ENCODE assay signal across 26 cellular contexts in the genomic region with DNA sequence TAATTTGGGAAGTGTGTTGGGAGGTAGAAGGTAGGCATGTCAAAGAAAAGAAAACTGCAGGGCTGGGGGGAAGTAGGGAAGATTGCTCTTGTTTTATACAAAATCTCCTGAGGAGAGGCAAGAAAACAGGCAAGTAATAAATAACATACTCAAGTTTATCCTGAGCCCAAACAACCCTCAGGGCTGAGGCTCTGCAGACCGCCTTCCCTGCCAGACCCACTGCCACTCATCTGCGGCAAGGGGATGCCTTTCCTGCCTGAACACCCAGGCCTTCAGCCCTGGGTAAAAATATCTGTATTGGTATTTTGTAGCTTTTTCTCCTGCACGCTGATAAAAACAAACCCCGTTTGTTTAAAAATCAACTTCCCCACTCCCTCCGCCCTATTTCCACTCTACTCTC.
A peak's percentile ranks its signal among the peaks of the same experiment; 100 is the strongest.
DNase-seq lines count a peak whose midpoint lies in the region; ATAC-seq, FAIRE-seq and TF ChIP-seq lines count a peak whose summit lies in the region.
"Had no signal": no experiment of that assay in that cellular context is flagged by ENCODE, and none has a peak within 500 bp of the region (broad histone marks: within the 10 kb centered on the region; RNA-seq: fewer than 3 reads in every experiment).

No MANE protein-coding gene starts in this region.

- H3K4me3 Mint-ChIP-seq in effector memory CD8-positive, alpha-beta T cell = no peak overlapping the region
- H3K4me3 Mint-ChIP-seq: activated CD4-positive, alpha-beta memory T cell treated with anti-CD3 and anti-CD28 coated beads, Interleukin-2, amount 10 ng/mL, durations not matched to agents 7 days and 5 days; B cell; HFFc6; stimulated activated memory B cell treated with anti-CD40 and anti-IgM and Interleukin-4, amounts not matched to agents 10 μg/mL and 1 μg/mL and 100 μg/mL, for 72 hours; T-helper 2 cell treated with Interferon-gamma antibody and Interleukin-4, amounts not matched to agents 5 μg/mL and 100 μg/mL, for 36 hours; WTC11 had no signal

- H3K4ac ChIP-seq in mesendoderm (ENCODE audit: low read depth, low read length) = no peak overlapping the region

- no peak overlapping the region for H3K23ac ChIP-seq in mesendoderm (ENCODE audit: low read length)

- no peaks in the 10 kb centered on the region for H3K9me3 Mint-ChIP-seq in effector memory CD8-positive, alpha-beta T cell
- H3K9me3 Mint-ChIP-seq: activated CD4-positive, alpha-beta memory T cell treated with anti-CD3 and anti-CD28 coated beads, Interleukin-2, amount 10 ng/mL, durations not matched to agents 7 days and 5 days; stimulated activated memory B cell treated with anti-CD40 and anti-IgM and Interleukin-4, amounts not matched to agents 10 μg/mL and 1 μg/mL and 100 μg/mL, for 72 hours; T-helper 2 cell treated with Interferon-gamma antibody and Interleukin-4, amounts not matched to agents 5 μg/mL and 100 μg/mL, for 36 hours; WTC11 had no signal

- H3K27me3 ChIP-seq in cardiac muscle cell (no peaks in the 10 kb centered on the region), left ventricle myocardium inferior (ENCODE audit: low read depth) (no peaks in the 10 kb centered on the region), mesendoderm (ENCODE audit: insufficient read depth, low read length, poor library complexity) (no peaks in the 10 kb centered on the region), psoas muscle (ENCODE audit: insufficient read depth in 3 of 3, low read length in 2 of 3) (no peaks in the 10 kb centered on the region), right lobe of liver (no peaks in the 10 kb centered on the region)
- H3K27me3 ChIP-seq: adrenal gland, thyroid gland had no signal

- H2BK15ac ChIP-seq in mesendoderm (replicated peaks; ENCODE audit: low read depth) = no peak overlapping the region

- ATAC-seq in psoas muscle (no peak), right lobe of liver (no peak)
- ATAC-seq in effector memory CD8-positive, alpha-beta T cell (replicated peaks) = no peak
- ATAC-seq: HepG2; left lobe of liver; mucosa of descending colon; stimulated activated memory B cell treated with anti-CD40 and anti-IgM and Interleukin-4, amounts not matched to agents 10 μg/mL and 1 μg/mL and 100 μg/mL, for 72 hours had no signal

- DNase-seq in cardiac muscle cell (ENCODE audit: low read depth in 1 of 2, low spot score in 1 of 2) = no peak
- no peak for DNase-seq in left ventricle myocardium inferior
- DNase-seq in mesendoderm = no peak
- DNase-seq in psoas muscle = no peak
- DNase-seq in effector memory CD8-positive, alpha-beta T cell = no peak
- no peak for DNase-seq in NCI-H2196 treated with DMSO at 0.1 percent for 48 hours (lab: John Stamatoyannopoulos, UW; ENCODE audit: unreplicated experiment)
- DNase-seq in GM12891 (ENCODE audit: insufficient read length, low spot score) = no peak
- no peak for DNase-seq in right lobe of liver
- DNase-seq: activated CD4-positive, alpha-beta memory T cell treated with anti-CD3 and anti-CD28 coated beads, Interleukin-2, amount 10 ng/mL, durations not matched to agents 7 days and 5 days; adrenal gland; central memory CD4-positive, alpha-beta T cell; erythroblast; HFFc6; mucosa of descending colon; NCI-H526 had no signal

- H3K36me3 Mint-ChIP-seq in effector memory CD8-positive, alpha-beta T cell (ENCODE audit: insufficient read depth) = no peaks in the 10 kb centered on the region
- H3K36me3 Mint-ChIP-seq: stimulated activated memory B cell treated with anti-CD40 and anti-IgM and Interleukin-4, amounts not matched to agents 10 μg/mL and 1 μg/mL and 100 μg/mL, for 72 hours; WTC11 had no signal

- intact Hi-C loops in left ventricle myocardium inferior (cut with micrococcal nuclease) (no loop called here), psoas muscle (cut with DNase I) (loop anchor here (5.0 kb wide), 2 partner anchors 35 to 100 kb away; no protein-coding TSS in a partner anchor), right lobe of liver (cut with DNase I) (no loop called here)

- peaks cover 13 to 37% of the 10 kb centered on the region in 2 donors for H3K27me3 Mint-ChIP-seq in effector memory CD8-positive, alpha-beta T cell

- H3K4me1 ChIP-seq in cardiac muscle cell (ENCODE audit: low read depth) = peaks cover 39% of the 10 kb centered on the region
- H3K4me1 ChIP-seq in left ventricle myocardium inferior = peaks cover 14% of the 10 kb centered on the region
- peaks cover 3% of the 10 kb centered on the region for H3K4me1 ChIP-seq in mesendoderm (ENCODE audit: control insufficient read depth, low read depth, low read length)
- peaks cover 38% of the 10 kb centered on the region for H3K4me1 ChIP-seq in psoas muscle
- H3K4me1 ChIP-seq in right lobe of liver = no peaks in the 10 kb centered on the region
- H3K4me1 ChIP-seq: adrenal gland, Caco-2 had no signal

- 100% methylated on average over 2 of the region's 5 CpGs for WGBS in mesendoderm (ENCODE audit: extremely low coverage, insufficient coverage, low lambda C conversion rate)
- 90 to 93% (median 91%) methylated on average over 5 of the region's 5 CpGs for WGBS in psoas muscle, 3 donors
- 71% methylated on average over 5 of the region's 5 CpGs for WGBS in right lobe of liver (ENCODE audit: insufficient coverage, low coverage, low lambda C conversion rate, missing lambda C conversion rate)

- H2BK120ac ChIP-seq in mesendoderm (ENCODE audit: low read depth, low read length) = no peak overlapping the region

- no peaks in the 10 kb centered on the region for H3K79me2 ChIP-seq in mesendoderm (ENCODE audit: control insufficient read depth, insufficient read depth, low read length)

- H3K4me2 ChIP-seq in mesendoderm (ENCODE audit: low read length) = no peak overlapping the region

- peak overlapping the region; percentile 14 for H3K18ac ChIP-seq in mesendoderm (ENCODE audit: low read length)

- no peaks in the 10 kb centered on the region for H3K4me1 Mint-ChIP-seq in effector memory CD8-positive, alpha-beta T cell (ENCODE audit: low read depth in 2 of 2)
- H3K4me1 Mint-ChIP-seq: activated CD4-positive, alpha-beta memory T cell treated with anti-CD3 and anti-CD28 coated beads, Interleukin-2, amount 10 ng/mL, durations not matched to agents 7 days and 5 days; B cell; stimulated activated memory B cell treated with anti-CD40 and anti-IgM and Interleukin-4, amounts not matched to agents 10 μg/mL and 1 μg/mL and 100 μg/mL, for 72 hours had no signal

- H3K4me3 ChIP-seq in cardiac muscle cell (no peak overlapping the region), left ventricle myocardium inferior (no peak overlapping the region), mesendoderm (ENCODE audit: low read length) (no peak overlapping the region), psoas muscle (no peak overlapping the region), right lobe of liver (no peak overlapping the region)
- H3K4me3 ChIP-seq: adrenal gland, mucosa of descending colon, SK-N-MC, thyroid gland had no signal

- TF ChIP-seq CTCF in cardiac muscle cell (IDR thresholded peaks at IDR 0.05; ENCODE audit: low read depth, low read length) = no peak
- TF ChIP-seq CTCF in left ventricle myocardium inferior (IDR thresholded peaks at IDR 0.05; ENCODE audit: borderline replicate concordance) = no peak
- TF ChIP-seq CTCF in psoas muscle (IDR thresholded peaks at IDR 0.05) = no peak
- TF ChIP-seq CTCF in right lobe of liver (IDR thresholded peaks at IDR 0.05) = no peak

- H2AK5ac ChIP-seq in mesendoderm (ENCODE audit: low read length) = no peak overlapping the region

- H3K27ac ChIP-seq in cardiac muscle cell (peak overlapping the region; percentile 88), left ventricle myocardium inferior (replicated peaks) (no peak overlapping the region), mesendoderm (ENCODE audit: low read depth, low read length) (no peak overlapping the region), psoas muscle (peak overlapping the region; percentile 86), right lobe of liver (no peak overlapping the region)
- H3K27ac ChIP-seq: adrenal gland, SK-N-MC had no signal

- no peak overlapping the region for H3K27ac Mint-ChIP-seq in effector memory CD8-positive, alpha-beta T cell
- H3K27ac Mint-ChIP-seq: activated CD4-positive, alpha-beta memory T cell treated with anti-CD3 and anti-CD28 coated beads, Interleukin-2, amount 10 ng/mL, durations not matched to agents 7 days and 5 days; B cell; HFFc6; stimulated activated memory B cell treated with anti-CD40 and anti-IgM and Interleukin-4, amounts not matched to agents 10 μg/mL and 1 μg/mL and 100 μg/mL, for 72 hours; T-helper 2 cell treated with Interferon-gamma antibody and Interleukin-4, amounts not matched to agents 5 μg/mL and 100 μg/mL, for 36 hours; WTC11 had no signal

- H2BK5ac ChIP-seq in mesendoderm (ENCODE audit: low read length) = no peak overlapping the region

- no peak overlapping the region for H4K5ac ChIP-seq in mesendoderm (ENCODE audit: low read length)

- H3K56ac ChIP-seq in mesendoderm (ENCODE audit: low read length) = no peak overlapping the region

- no peak for FAIRE-seq in GM12891 (lab: Jason Lieb, UNC)
- FAIRE-seq: A204.1, GM18507, HepG2 had no signal

- no peak for TF ChIP-seq POLR2A in GM12891 (IDR thresholded peaks at IDR 0.05; ENCODE audit: low read depth, low read length)
- TF ChIP-seq POLR2A in right lobe of liver (IDR thresholded peaks at IDR 0.05) = no peak

- H3K36me3 ChIP-seq in cardiac muscle cell (no peaks in the 10 kb centered on the region), left ventricle myocardium inferior (no peaks in the 10 kb centered on the region), mesendoderm (ENCODE audit: control insufficient read depth, insufficient read depth, low read length) (no peaks in the 10 kb centered on the region), psoas muscle (ENCODE audit: insufficient read depth in 1 of 2, low read depth in 1 of 2) (no peaks in the 10 kb centered on the region), right lobe of liver (no peaks in the 10 kb centered on the region)
- H3K36me3 ChIP-seq: adrenal gland, thyroid gland had no signal

- H4K8ac ChIP-seq in mesendoderm (ENCODE audit: low read depth, low read length) = peak overlapping the region; percentile 56

- H3K9me3 ChIP-seq in cardiac muscle cell (ENCODE audit: low read depth) (no peaks in the 10 kb centered on the region), left ventricle myocardium inferior (replicated peaks) (no peaks in the 10 kb centered on the region), psoas muscle (no peaks in the 10 kb centered on the region), right lobe of liver (no peaks in the 10 kb centered on the region)
- H3K9me3 ChIP-seq: adrenal gland, Caco-2, mucosa of descending colon, thyroid gland had no signal

- H3K79me1 ChIP-seq in mesendoderm (ENCODE audit: low read length) = no peaks in the 10 kb centered on the region

- no peak overlapping the region for H3K9ac ChIP-seq in mesendoderm (ENCODE audit: low read length)

TF ChIP-seq in GM12891, 5 proteins besides CTCF, POLR2A, EP300 and RAD21:
- TF ChIP-seq SPI1 (IDR thresholded peaks at IDR 0.05; ENCODE audit: low read depth, low read length) (no peak), TAF1 (IDR thresholded peaks at IDR 0.05; ENCODE audit: low read depth, low read length) (no peak), PAX5 (IDR thresholded peaks at IDR 0.05; ENCODE audit: insufficient read depth, low read length, severe bottlenecking) (no peak), POU2F2 (IDR thresholded peaks at IDR 0.05; ENCODE audit: low read depth, low read length) (no peak), POLR2AphosphoS5 (IDR thresholded peaks at IDR 0.05; ENCODE audit: low read depth, low read length) (no peak)

Comparison
In these comparisons a context has a peak if more than half of its experiments do, and no peak if none do; other contexts are left out.
1. H3K27ac ChIP-seq: peak in cardiac muscle cell (single experiment) and psoas muscle (single experiment); none in left ventricle myocardium inferior (single experiment), mesendoderm (single experiment) and right lobe of liver (0 of 3).
2. intact Hi-C loops: an anchor here in psoas muscle (5.0 kb wide); none called in left ventricle myocardium inferior and right lobe of liver.